8 cellular contexts compared by ENCODE assay signal in the genomic region with DNA sequence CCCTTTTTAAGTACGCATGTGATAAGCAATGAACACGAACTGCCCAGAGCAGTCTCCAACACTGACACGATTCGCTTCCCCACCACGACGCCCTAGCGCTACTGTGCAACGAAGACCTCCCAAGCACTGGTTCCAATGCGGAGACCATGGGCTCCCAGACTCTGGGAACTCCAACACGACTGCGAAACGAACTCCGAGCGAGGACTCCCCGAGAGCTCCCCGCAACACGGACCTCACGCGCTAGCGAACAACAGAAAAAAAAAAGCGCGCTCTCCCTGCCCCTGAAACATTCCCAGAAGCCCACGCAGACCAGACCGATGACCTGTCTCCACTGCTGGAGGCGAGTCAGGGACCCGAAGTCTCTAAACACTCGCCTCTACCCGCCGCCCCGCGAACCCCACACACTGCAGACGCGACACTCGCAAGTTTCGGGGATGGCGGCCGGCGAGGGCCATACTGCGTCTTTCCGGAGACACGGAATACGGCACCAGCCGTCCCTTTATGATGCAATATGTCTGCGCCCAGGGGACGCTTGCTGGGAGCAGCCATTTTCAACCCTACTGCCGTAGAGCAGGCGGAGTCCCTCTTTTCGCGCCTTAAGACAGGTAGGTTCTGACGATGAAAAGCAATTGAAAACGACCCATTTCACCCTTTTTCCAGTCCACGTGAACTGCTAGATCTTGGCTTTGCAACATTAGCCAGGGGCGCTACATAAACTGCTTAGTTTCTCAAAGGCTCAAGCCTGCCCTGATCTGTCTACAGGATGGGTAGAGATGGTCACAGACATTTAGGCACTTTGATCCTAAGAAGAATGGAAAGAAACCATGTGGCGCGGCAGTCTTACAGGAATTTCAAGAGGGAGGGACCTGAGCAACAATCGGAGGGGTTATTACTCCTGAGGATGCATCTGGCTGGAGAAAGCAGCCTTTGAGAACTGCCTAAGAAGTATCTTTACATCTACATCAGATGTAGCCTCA. TPM values are rescaled to one million over a fixed set of nuclear protein-coding genes. Genes with fewer than 3 reads are reported as not detected.
DNase-seq lines count a peak whose midpoint lies in the region; ATAC-seq and TF ChIP-seq lines count a peak whose summit lies in the region.

Gene ZNF577 (minus strand): TSS at position 430 of the 977 bp plus-strand sequence. CDS start 7,569 bp downstream, outside the sequence.

- DNase-seq in HK-2 (ENCODE audit: unreplicated experiment) (peak; percentile 73), choroid plexus epithelial cell (ENCODE audit: low read depth) (peak; percentile 95), iris pigment epithelial cell (ENCODE audit: low read depth) (peak; percentile 95), DMS114 treated with DMSO at 0.1 percent for 48 hours (lab: John Stamatoyannopoulos, UW; ENCODE audit: unreplicated experiment) (no peak), DMS53 (lab: John Stamatoyannopoulos, UW) (no peak)
- DNase-seq in activated CD4-positive, alpha-beta T cell treated with anti-CD3 and anti-CD28 coated beads for 36 hours: peak; percentile 89

- peaks cover 93% of the 10 kb centered on the region for H3K36me3 Mint-ChIP-seq in activated CD4-positive, alpha-beta T cell treated with anti-CD3 and anti-CD28 coated beads for 36 hours (ENCODE audit: low read depth)

- H3K9me3 ChIP-seq in skeletal muscle tissue (ENCODE audit: control insufficient read depth in 3 of 3, low read length in 3 of 3): peaks cover 18 to 52% (median 25%) of the 10 kb centered on the region in 3 donors

- intact Hi-C loops in activated CD4-positive, alpha-beta T cell treated with anti-CD3 and anti-CD28 coated beads for 36 hours (cut with DNase I, micrococcal nuclease): loop anchor here in 1 of 2 experiments (1.0 kb wide), 3 partner anchors 39 to 103 kb away; partner anchors contain the start of genes ZNF350 and ZNF613

- POLR2A ChIA-PET in activated CD4-positive, alpha-beta T cell treated with anti-CD3 and anti-CD28 coated beads for 36 hours (lab: Charles Lee): no interaction called here

- peaks cover 64% of the 10 kb centered on the region for H3K9me3 Mint-ChIP-seq in activated CD4-positive, alpha-beta T cell treated with anti-CD3 and anti-CD28 coated beads for 36 hours (ENCODE audit: low read depth)

- no peaks in the 10 kb centered on the region for H3K27me3 Mint-ChIP-seq in activated CD4-positive, alpha-beta T cell treated with anti-CD3 and anti-CD28 coated beads for 36 hours

- no peaks in the 10 kb centered on the region for H3K27me3 ChIP-seq in skeletal muscle tissue (ENCODE audit: control insufficient read depth in 3 of 3, insufficient read depth in 3 of 3, low read length in 3 of 3)

- CTCF ChIA-PET in activated CD4-positive, alpha-beta T cell treated with anti-CD3 and anti-CD28 coated beads for 36 hours (lab: Charles Lee): no interaction called here

- peaks cover 31 to 37% (median 35%) of the 10 kb centered on the region in 3 donors for H3K36me3 ChIP-seq in skeletal muscle tissue (ENCODE audit: control insufficient read depth in 3 of 3, insufficient read depth in 3 of 3, low read length in 3 of 3)

- peaks cover 12% of the 10 kb centered on the region for H3K4me1 Mint-ChIP-seq in activated CD4-positive, alpha-beta T cell treated with anti-CD3 and anti-CD28 coated beads for 36 hours

- H3K4me3 ChIP-seq in choroid plexus epithelial cell (ENCODE audit: low read depth, low read length) (peak within 1 kb of the TSS; percentile 85), skeletal muscle tissue (ENCODE audit: low read length in 3 of 3) (peak within 1 kb of the TSS; percentile 77 to 97 (median 94))

- TF ChIP-seq CTCF in choroid plexus epithelial cell (conservative IDR thresholded peaks at IDR 0.05; ENCODE audit: low read depth, low read length): no peak

- peak within 1 kb of the TSS; percentile 95 for H3K4me3 Mint-ChIP-seq in activated CD4-positive, alpha-beta T cell treated with anti-CD3 and anti-CD28 coated beads for 36 hours

- peaks cover 0 to 4% (median 3%) of the 10 kb centered on the region in 3 donors for H3K4me1 ChIP-seq in skeletal muscle tissue (ENCODE audit: control insufficient read depth in 3 of 3, insufficient read depth in 3 of 3, low read length in 3 of 3)

- H3K9ac ChIP-seq in skeletal muscle tissue (ENCODE audit: low read depth in 1 of 3, low read length in 3 of 3): peak within 1 kb of the TSS; percentile 73 to 94 (median 76)

- peak within 1 kb of the TSS; percentile 92 for H3K27ac Mint-ChIP-seq in activated CD4-positive, alpha-beta T cell treated with anti-CD3 and anti-CD28 coated beads for 36 hours

- peak within 1 kb of the TSS; percentile 46 for H3K27ac ChIP-seq in skeletal muscle tissue (ENCODE audit: low read depth, low read length)

- ATAC-seq in activated CD4-positive, alpha-beta T cell treated with anti-CD3 and anti-CD28 coated beads for 36 hours: peak; percentile 88
- ATAC-seq in GM18870 (IDR thresholded peaks at IDR 0.05; ENCODE audit: unreplicated experiment): no peak

RNA-seq across cellular contexts. Expression of gene ZNF577, which starts in this region (rescaled TPM):
- total RNA-seq in activated CD4-positive, alpha-beta T cell treated with anti-CD3 and anti-CD28 coated beads for 36 hours: 1 to 10 TPM; 5.7 to 7.2 TPM
- total RNA-seq in skeletal muscle tissue: 11.0 TPM

Comparison
In these comparisons a context has a peak if more than half of its experiments do, and no peak if none do; other contexts are left out.
1. DNase-seq: peak in HK-2 (single experiment), activated CD4-positive, alpha-beta T cell treated with anti-CD3 and anti-CD28 coated beads for 36 hours (single experiment), choroid plexus epithelial cell (single experiment) and iris pigment epithelial cell (single experiment); none in DMS114 treated with DMSO at 0.1 percent for 48 hours (single experiment) and DMS53 (single experiment).